Comparison of ENCODE assay signal across 11 cellular contexts in genomic region chr6:167906899-167907298, GRCh38.
A peak's percentile ranks its signal among the peaks of the same experiment; 100 is the strongest.
DNase-seq lines count a peak whose midpoint lies in the region; ATAC-seq and TF ChIP-seq lines count a peak whose summit lies in the region.
"Had no signal": no experiment of that assay in that cellular context is flagged by ENCODE, and none has a peak within 500 bp of the region (broad histone marks: within the 10 kb centered on the region; RNA-seq: fewer than 3 reads in every experiment).

No MANE protein-coding gene starts in this region.

- in situ Hi-C loops in mammary epithelial cell (cut with MboI; ENCODE audit: low sequenced_read_pairs in 2 of 2), result loop anchor here in 1 of 2 donors (25.0 kb wide), 1 partner anchor 980 kb away; no protein-coding TSS in a partner anchor

- no peak for TF ChIP-seq EP300 in Ishikawa (IDR thresholded peaks at IDR 0.05; ENCODE audit: borderline replicate concordance)

- WGBS in mammary epithelial cell (ENCODE audit: low coverage, missing lambda C conversion rate), result 12% methylated on average over 9 of the region's 10 CpGs

- no peaks in the 10 kb centered on the region for H3K27me3 ChIP-seq in mammary epithelial cell (ENCODE audit: insufficient read depth, low read length)
- H3K27me3 ChIP-seq: vagina had no signal

- no peak for TF ChIP-seq RAD21 in Ishikawa (IDR thresholded peaks at IDR 0.05; ENCODE audit: low read depth)

- intact Hi-C loops in mammary epithelial cell (cut with micrococcal nuclease), result no loop called here

- H3K4me1 ChIP-seq in mammary epithelial cell (ENCODE audit: insufficient read depth, low read length), result peaks cover 5% of the 10 kb centered on the region
- H3K4me1 ChIP-seq: vagina had no signal

- H3K36me3 ChIP-seq in mammary epithelial cell (ENCODE audit: insufficient read depth, low read length), result peaks cover 9% of the 10 kb centered on the region

- no peaks in the 10 kb centered on the region for H4K20me1 ChIP-seq in mammary epithelial cell (ENCODE audit: insufficient read depth, low read length)

- peak overlapping the region; percentile 10 for H2AFZ ChIP-seq in mammary epithelial cell (ENCODE audit: low read depth, low read length)

- no peak for DNase-seq in mammary epithelial cell
- peak in 37 of 51 donors; percentile 17 to 82 (median 55) for DNase-seq in hypothalamus (lab: John Stamatoyannopoulos, UW)
- DNase-seq in putamen (ENCODE audit: low spot score), result peak; percentile 73
- DNase-seq in activated T-cell treated with anti-CD3 and anti-CD28 coated beads, Interleukin-2, amount 50 U/mL, for 1 hour, result no peak
- DNase-seq in RKO (ENCODE audit: low spot score), result no peak
- DNase-seq: DMS 273 treated with DMSO at 0.1 percent for 48 hours; stimulated activated CD4-positive, alpha-beta T cell treated with anti-CD3 and anti-CD28 coated beads, Interleukin-4, amount 100 ng/mL, for 4 hours had no signal

- no TSS peak for BruUV-seq in mammary epithelial cell (replicated peaks; lab: Mats Ljungman, UMichigan)

- no peak for ATAC-seq in HG03135 (IDR thresholded peaks at IDR 0.05; ENCODE audit: unreplicated experiment)
- ATAC-seq in GM18907 (IDR thresholded peaks at IDR 0.05; ENCODE audit: unreplicated experiment), result no peak

- TF ChIP-seq CTCF in mammary epithelial cell (conservative IDR thresholded peaks at IDR 0.05 in 1 of 2, IDR thresholded peaks at IDR 0.05 in 1 of 2; ENCODE audit: extremely low read depth in 1 of 2, insufficient read depth in 1 of 2, low read depth in 1 of 2, low read length in 2 of 2), result no peak

- dilution Hi-C loops in mammary epithelial cell (cut with HindIII; ENCODE audit: low sequenced_read_pairs), result no loop called here

- H3K27ac ChIP-seq in mammary epithelial cell (ENCODE audit: insufficient read depth, low read depth, low read length), result no peak overlapping the region
- H3K27ac ChIP-seq: vagina had no signal

- CTCF ChIA-PET in mammary epithelial cell (lab: Charles Lee; ENCODE audit: low non-redundant PET), result no interaction called here

- H3K4me2 ChIP-seq in mammary epithelial cell (ENCODE audit: insufficient read depth, low read depth, low read length), result peak overlapping the region; percentile 61

- H3K4me3 ChIP-seq in mammary epithelial cell (replicated peaks in 1 of 3; ENCODE audit: insufficient read depth in 1 of 3, low read depth in 2 of 3, low read length in 3 of 3), result peak overlapping the region in 2 of 3 experiments; percentile 2 to 5
- H3K4me3 ChIP-seq: vagina had no signal

- H3K9me3 ChIP-seq in mammary epithelial cell (replicated peaks; ENCODE audit: insufficient read depth, low read length), result no peaks in the 10 kb centered on the region
- H3K9me3 ChIP-seq: vagina had no signal

- H3K9ac ChIP-seq in mammary epithelial cell (ENCODE audit: insufficient read depth, low read length), result no peak overlapping the region

- no peaks in the 10 kb centered on the region for H3K79me2 ChIP-seq in mammary epithelial cell (ENCODE audit: insufficient read depth, low read length)

TF ChIP-seq in Ishikawa, 13 proteins besides CTCF, POLR2A, EP300 and RAD21:
- TF ChIP-seq, protein P1, sequence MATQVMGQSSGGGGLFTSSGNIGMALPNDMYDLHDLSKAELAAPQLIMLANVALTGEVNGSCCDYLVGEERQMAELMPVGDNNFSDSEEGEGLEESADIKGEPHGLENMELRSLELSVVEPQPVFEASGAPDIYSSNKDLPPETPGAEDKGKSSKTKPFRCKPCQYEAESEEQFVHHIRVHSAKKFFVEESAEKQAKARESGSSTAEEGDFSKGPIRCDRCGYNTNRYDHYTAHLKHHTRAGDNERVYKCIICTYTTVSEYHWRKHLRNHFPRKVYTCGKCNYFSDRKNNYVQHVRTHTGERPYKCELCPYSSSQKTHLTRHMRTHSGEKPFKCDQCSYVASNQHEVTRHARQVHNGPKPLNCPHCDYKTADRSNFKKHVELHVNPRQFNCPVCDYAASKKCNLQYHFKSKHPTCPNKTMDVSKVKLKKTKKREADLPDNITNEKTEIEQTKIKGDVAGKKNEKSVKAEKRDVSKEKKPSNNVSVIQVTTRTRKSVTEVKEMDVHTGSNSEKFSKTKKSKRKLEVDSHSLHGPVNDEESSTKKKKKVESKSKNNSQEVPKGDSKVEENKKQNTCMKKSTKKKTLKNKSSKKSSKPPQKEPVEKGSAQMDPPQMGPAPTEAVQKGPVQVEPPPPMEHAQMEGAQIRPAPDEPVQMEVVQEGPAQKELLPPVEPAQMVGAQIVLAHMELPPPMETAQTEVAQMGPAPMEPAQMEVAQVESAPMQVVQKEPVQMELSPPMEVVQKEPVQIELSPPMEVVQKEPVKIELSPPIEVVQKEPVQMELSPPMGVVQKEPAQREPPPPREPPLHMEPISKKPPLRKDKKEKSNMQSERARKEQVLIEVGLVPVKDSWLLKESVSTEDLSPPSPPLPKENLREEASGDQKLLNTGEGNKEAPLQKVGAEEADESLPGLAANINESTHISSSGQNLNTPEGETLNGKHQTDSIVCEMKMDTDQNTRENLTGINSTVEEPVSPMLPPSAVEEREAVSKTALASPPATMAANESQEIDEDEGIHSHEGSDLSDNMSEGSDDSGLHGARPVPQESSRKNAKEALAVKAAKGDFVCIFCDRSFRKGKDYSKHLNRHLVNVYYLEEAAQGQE (IDR thresholded peaks at IDR 0.05; ENCODE audit: low read depth), result peak; percentile 63
- no peak for TF ChIP-seq EGR1 (IDR thresholded peaks at IDR 0.05)

Comparison
In these comparisons a context has a peak if more than half of its experiments do, and no peak if none do; other contexts are left out.
1. DNase-seq: peak in hypothalamus (37 of 51) and putamen (single experiment); none in mammary epithelial cell (single experiment), activated T-cell treated with anti-CD3 and anti-CD28 coated beads, Interleukin-2, amount 50 U/mL, for 1 hour (single experiment) and RKO (single experiment).